ENCODE assay signal across 1 cellular context in the genomic region with DNA sequence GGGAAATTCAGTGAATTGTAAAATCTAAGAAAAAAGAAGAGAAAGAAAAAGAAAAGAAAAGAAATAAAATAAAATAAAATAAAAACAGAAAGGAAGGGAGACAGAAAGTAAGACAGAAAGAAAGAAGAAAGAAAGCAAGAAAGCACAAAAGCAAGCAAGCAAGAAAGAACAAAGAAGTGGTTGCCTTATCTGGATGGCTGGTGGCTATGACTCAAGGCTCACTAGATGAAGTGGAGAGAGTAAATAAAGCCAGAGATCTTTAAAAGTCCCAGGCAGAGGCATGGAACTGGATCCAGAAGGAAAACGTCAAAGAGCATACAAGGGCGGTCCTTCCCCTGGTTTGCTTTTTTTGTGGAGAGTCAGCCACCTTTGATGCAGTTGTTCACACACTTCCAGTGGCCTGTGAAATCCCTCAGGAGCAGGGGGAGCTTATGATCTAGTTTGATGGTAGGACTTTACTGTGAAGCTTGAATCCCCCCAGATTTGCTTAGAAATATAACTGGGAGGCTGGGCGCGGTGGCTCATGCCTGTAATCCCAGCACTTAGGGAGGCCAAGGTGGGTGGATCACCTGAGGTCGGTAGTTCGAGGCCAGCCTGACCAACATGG.
TF ChIP-seq lines count a peak whose summit lies in the region.

No MANE protein-coding gene starts in this region.

TF ChIP-seq in A549, 52 proteins besides CTCF, POLR2A, EP300 and RAD21 (continued from another document):
- no peak for TF ChIP-seq E2F6 (IDR thresholded peaks at IDR 0.05; ENCODE audit: borderline replicate concordance, low read depth)
- TF ChIP-seq CHD4 (IDR thresholded peaks at IDR 0.05; ENCODE audit: borderline replicate concordance) = no peak
- no peak for TF ChIP-seq ESRRA (IDR thresholded peaks at IDR 0.05; ENCODE audit: borderline replicate concordance, low read length)
- TF ChIP-seq HOXB5 (CRISPR knock-in tag; IDR thresholded peaks at IDR 0.05) = no peak
- TF ChIP-seq CBX2 (IDR thresholded peaks at IDR 0.05; ENCODE audit: borderline replicate concordance, low read depth) = no peak
